In genomic region chr12:42056130-42056529, GRCh38 we compare ENCODE assay signal across 13 cellular contexts.
A peak's percentile ranks its signal among the peaks of the same experiment; 100 is the strongest.
DNase-seq lines count a peak whose midpoint lies in the region; ATAC-seq and FAIRE-seq lines count a peak whose summit lies in the region.
"Had no signal": no experiment of that assay in that cellular context is flagged by ENCODE, and none has a peak within 500 bp of the region (broad histone marks: within the 10 kb centered on the region; RNA-seq: fewer than 3 reads in every experiment).

No MANE protein-coding gene starts in this region.

- ATAC-seq in GM21576 (IDR thresholded peaks at IDR 0.05; ENCODE audit: unreplicated experiment) (peak; percentile 98), HG03460 (IDR thresholded peaks at IDR 0.05; ENCODE audit: unreplicated experiment) (peak; percentile 89), HG02840 (IDR thresholded peaks at IDR 0.05; ENCODE audit: low FRiP score, unreplicated experiment) (no peak)
- ATAC-seq: activated T-cell treated with anti-CD3 and anti-CD28 coated beads, Interleukin-2, amount 50 U/mL, for 72 hours; T-cell had no signal

- FAIRE-seq in GM18507 (lab: Jason Lieb, UNC): peak; percentile 61
- FAIRE-seq: H54 had no signal

- 99% methylated on average over 3 of the region's 3 CpGs for WGBS in mesenchymal stem cell

- DNase-seq in GM18507 (ENCODE audit: extremely low spot score, insufficient read length, low read depth) (no peak), globus pallidus (ENCODE audit: low spot score) (peak; percentile 28), dedifferentiated amniotic fluid mesenchymal stem cell (ENCODE audit: extremely low spot score) (no peak), mesenchymal stem cell (no peak), middle frontal gyrus (ENCODE audit: extremely low spot score, low spot score) (no peak)
- DNase-seq: activated T-cell treated with anti-CD3 and anti-CD28 coated beads, Interleukin-2, amount 50 U/mL, for 72 hours; Caco-2; NCI-H1694 treated with DMSO at 0.1 percent for 48 hours had no signal

- no peak overlapping the region for H2BK120ac ChIP-seq in mesenchymal stem cell (ENCODE audit: low read depth, low read length)

- H3K36me3 ChIP-seq in mesenchymal stem cell (ENCODE audit: control insufficient read depth in 1 of 2, insufficient read depth in 2 of 2, low read depth in 1 of 2, low read length in 2 of 2): no peaks in the 10 kb centered on the region

- H2BK5ac ChIP-seq in mesenchymal stem cell (ENCODE audit: low read depth, low read length, poor library complexity, severe bottlenecking): no peak overlapping the region

- H3K14ac ChIP-seq in mesenchymal stem cell (ENCODE audit: low read length in 2 of 2): no peak overlapping the region

- no peak overlapping the region for H3K23ac ChIP-seq in mesenchymal stem cell (ENCODE audit: low read length in 2 of 2)

- H3K9ac ChIP-seq in mesenchymal stem cell (ENCODE audit: low read length): no peak overlapping the region

- no peak overlapping the region for H3K18ac ChIP-seq in mesenchymal stem cell (ENCODE audit: low read depth in 1 of 2, low read length in 2 of 2)

- no peaks in the 10 kb centered on the region for H3K27me3 ChIP-seq in mesenchymal stem cell (ENCODE audit: control insufficient read depth in 1 of 2, insufficient read depth in 1 of 2, low read length in 2 of 2)

- H3K4ac ChIP-seq in mesenchymal stem cell (ENCODE audit: low read depth in 1 of 2, low read length in 2 of 2): no peak overlapping the region

- no peak overlapping the region for H3K4me3 ChIP-seq in mesenchymal stem cell (ENCODE audit: insufficient read depth in 1 of 2, low read depth in 1 of 2, low read length in 2 of 2)

- no peak overlapping the region for H2BK12ac ChIP-seq in mesenchymal stem cell (ENCODE audit: low read length in 2 of 2)

- H2BK15ac ChIP-seq in mesenchymal stem cell (ENCODE audit: low read depth, poor library complexity, severe bottlenecking): no peak overlapping the region

- no peaks in the 10 kb centered on the region for H3K9me3 ChIP-seq in mesenchymal stem cell (ENCODE audit: control insufficient read depth, low read length)
- H3K9me3 ChIP-seq: Caco-2 had no signal

- no peaks in the 10 kb centered on the region for H3K79me1 ChIP-seq in mesenchymal stem cell (replicated peaks; ENCODE audit: low read length, poor library complexity, severe bottlenecking)

- H2AK5ac ChIP-seq in mesenchymal stem cell (ENCODE audit: low read length, severe bottlenecking): no peak overlapping the region

- no peak overlapping the region for H4K8ac ChIP-seq in mesenchymal stem cell (ENCODE audit: low read length)

- no peak overlapping the region for H2AFZ ChIP-seq in mesenchymal stem cell (ENCODE audit: low read depth, low read length)

- no peak overlapping the region for H3K27ac ChIP-seq in mesenchymal stem cell (ENCODE audit: low read length, poor library complexity, severe bottlenecking)

- no peak overlapping the region for H3K4me2 ChIP-seq in mesenchymal stem cell (ENCODE audit: low read length, poor library complexity, severe bottlenecking)

- no peaks in the 10 kb centered on the region for H3K4me1 ChIP-seq in mesenchymal stem cell (ENCODE audit: control insufficient read depth, insufficient read depth, low read depth, low read length)
- H3K4me1 ChIP-seq: Caco-2 had no signal

- H4K91ac ChIP-seq in mesenchymal stem cell (ENCODE audit: low read length): no peak overlapping the region
